Comparison of ENCODE assay signal across 1 cellular context in genomic region chr7:106425017-106425719, GRCh38.
A peak's percentile ranks its signal among the peaks of the same experiment; 100 is the strongest.
TF ChIP-seq lines count a peak whose summit lies in the region.

No MANE protein-coding gene starts in this region.

TF ChIP-seq in K562, 482 proteins besides CTCF, POLR2A, EP300 and RAD21 (continued from another document):
- TF ChIP-seq PBX2 (CRISPR knock-in tag; IDR thresholded peaks at IDR 0.05; ENCODE audit: low read depth) (0 out of 2 replicates have a peak, but pooled peaks have one; percentile 6), PBX2 (tag; conservative IDR thresholded peaks at IDR 0.05; ENCODE audit: low read depth) (peak; percentile 98), ZNF511 (CRISPR knock-in tag; IDR thresholded peaks at IDR 0.05) (peak; percentile 55; the same call in 1 of the 2 replicates), TRIM25 (IDR thresholded peaks at IDR 0.05; ENCODE audit: borderline replicate concordance) (no peak), ZNF512 (tag; IDR thresholded peaks at IDR 0.05) (no peak), MEF2D (tag; conservative IDR thresholded peaks at IDR 0.05; ENCODE audit: low read depth) (0 out of 2 replicates have a peak, but pooled peaks have one; percentile 8), TCFL5 (CRISPR knock-in tag; conservative IDR thresholded peaks at IDR 0.05) (no peak), VEZF1 (CRISPR knock-in tag; IDR thresholded peaks at IDR 0.05) (peak; percentile 19; the same call in 1 of the 2 replicates), ZBTB5 (IDR thresholded peaks at IDR 0.05) (no peak), CREM (IDR thresholded peaks at IDR 0.05; ENCODE audit: low read depth) (peak; percentile 85), ZBTB2 (IDR thresholded peaks at IDR 0.05) (no peak), RBM34 (IDR thresholded peaks at IDR 0.05; ENCODE audit: borderline replicate concordance, insufficient read depth, low read length) (no peak), HOXB6 (CRISPR knock-in tag; IDR thresholded peaks at IDR 0.05; ENCODE audit: borderline replicate concordance) (0 out of 2 replicates have a peak, but pooled peaks have one; percentile 47), PTBP1 (IDR thresholded peaks at IDR 0.05; ENCODE audit: low read depth, low read length) (no peak)
